Comparison of ENCODE assay signal across 2 cellular contexts in genomic region chr5:133509742-133510079, GRCh38.
TF ChIP-seq lines count a peak whose summit lies in the region.

No MANE protein-coding gene starts in this region.

TF ChIP-seq in SK-N-SH treated with all-trans-retinoic acid at 6 μM for 48 hours, 23 proteins besides CTCF, POLR2A, EP300 and RAD21 (continued from another document):
- TF ChIP-seq ZNF565 (CRISPR knock-in tag; conservative IDR thresholded peaks at IDR 0.05; ENCODE audit: low read depth), result no peak
- no peak for TF ChIP-seq ISL1 (CRISPR knock-in tag; IDR thresholded peaks at IDR 0.05)
- TF ChIP-seq RARB (CRISPR knock-in tag; IDR thresholded peaks at IDR 0.05), result no peak
- TF ChIP-seq, protein P1, sequence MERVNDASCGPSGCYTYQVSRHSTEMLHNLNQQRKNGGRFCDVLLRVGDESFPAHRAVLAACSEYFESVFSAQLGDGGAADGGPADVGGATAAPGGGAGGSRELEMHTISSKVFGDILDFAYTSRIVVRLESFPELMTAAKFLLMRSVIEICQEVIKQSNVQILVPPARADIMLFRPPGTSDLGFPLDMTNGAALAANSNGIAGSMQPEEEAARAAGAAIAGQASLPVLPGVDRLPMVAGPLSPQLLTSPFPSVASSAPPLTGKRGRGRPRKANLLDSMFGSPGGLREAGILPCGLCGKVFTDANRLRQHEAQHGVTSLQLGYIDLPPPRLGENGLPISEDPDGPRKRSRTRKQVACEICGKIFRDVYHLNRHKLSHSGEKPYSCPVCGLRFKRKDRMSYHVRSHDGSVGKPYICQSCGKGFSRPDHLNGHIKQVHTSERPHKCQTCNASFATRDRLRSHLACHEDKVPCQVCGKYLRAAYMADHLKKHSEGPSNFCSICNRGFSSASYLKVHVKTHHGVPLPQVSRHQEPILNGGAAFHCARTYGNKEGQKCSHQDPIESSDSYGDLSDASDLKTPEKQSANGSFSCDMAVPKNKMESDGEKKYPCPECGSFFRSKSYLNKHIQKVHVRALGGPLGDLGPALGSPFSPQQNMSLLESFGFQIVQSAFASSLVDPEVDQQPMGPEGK (CRISPR knock-in tag; IDR thresholded peaks at IDR 0.05; ENCODE audit: borderline replicate concordance), result no peak

TF ChIP-seq in GM12878, 131 proteins besides CTCF, POLR2A, EP300 and RAD21 (continued from another document):
- TF ChIP-seq, protein P2, sequence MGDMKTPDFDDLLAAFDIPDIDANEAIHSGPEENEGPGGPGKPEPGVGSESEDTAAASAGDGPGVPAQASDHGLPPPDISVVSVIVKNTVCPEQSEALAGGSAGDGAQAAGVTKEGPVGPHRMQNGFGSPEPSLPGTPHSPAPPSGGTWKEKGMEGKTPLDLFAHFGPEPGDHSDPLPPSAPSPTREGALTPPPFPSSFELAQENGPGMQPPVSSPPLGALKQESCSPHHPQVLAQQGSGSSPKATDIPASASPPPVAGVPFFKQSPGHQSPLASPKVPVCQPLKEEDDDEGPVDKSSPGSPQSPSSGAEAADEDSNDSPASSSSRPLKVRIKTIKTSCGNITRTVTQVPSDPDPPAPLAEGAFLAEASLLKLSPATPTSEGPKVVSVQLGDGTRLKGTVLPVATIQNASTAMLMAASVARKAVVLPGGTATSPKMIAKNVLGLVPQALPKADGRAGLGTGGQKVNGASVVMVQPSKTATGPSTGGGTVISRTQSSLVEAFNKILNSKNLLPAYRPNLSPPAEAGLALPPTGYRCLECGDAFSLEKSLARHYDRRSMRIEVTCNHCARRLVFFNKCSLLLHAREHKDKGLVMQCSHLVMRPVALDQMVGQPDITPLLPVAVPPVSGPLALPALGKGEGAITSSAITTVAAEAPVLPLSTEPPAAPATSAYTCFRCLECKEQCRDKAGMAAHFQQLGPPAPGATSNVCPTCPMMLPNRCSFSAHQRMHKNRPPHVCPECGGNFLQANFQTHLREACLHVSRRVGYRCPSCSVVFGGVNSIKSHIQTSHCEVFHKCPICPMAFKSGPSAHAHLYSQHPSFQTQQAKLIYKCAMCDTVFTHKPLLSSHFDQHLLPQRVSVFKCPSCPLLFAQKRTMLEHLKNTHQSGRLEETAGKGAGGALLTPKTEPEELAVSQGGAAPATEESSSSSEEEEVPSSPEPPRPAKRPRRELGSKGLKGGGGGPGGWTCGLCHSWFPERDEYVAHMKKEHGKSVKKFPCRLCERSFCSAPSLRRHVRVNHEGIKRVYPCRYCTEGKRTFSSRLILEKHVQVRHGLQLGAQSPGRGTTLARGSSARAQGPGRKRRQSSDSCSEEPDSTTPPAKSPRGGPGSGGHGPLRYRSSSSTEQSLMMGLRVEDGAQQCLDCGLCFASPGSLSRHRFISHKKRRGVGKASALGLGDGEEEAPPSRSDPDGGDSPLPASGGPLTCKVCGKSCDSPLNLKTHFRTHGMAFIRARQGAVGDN (IDR thresholded peaks at IDR 0.05), result no peak
- no peak for TF ChIP-seq E2F4 (IDR thresholded peaks at IDR 0.05; ENCODE audit: low read depth, low read length)
- peak in 1 of 2 experiments; percentile 30; a peak in 1 of 4 replicates for TF ChIP-seq BHLHE40 (IDR thresholded peaks at IDR 0.05; ENCODE audit: borderline replicate concordance in 1 of 2, low read depth in 2 of 2, low read length in 1 of 2)
- TF ChIP-seq ZNF274 (IDR thresholded peaks at IDR 0.05; ENCODE audit: insufficient read depth, insufficient read length), result no peak
- TF ChIP-seq JUND (IDR thresholded peaks at IDR 0.05; ENCODE audit: low read depth, low read length), result no peak
- no peak for TF ChIP-seq E4F1 (IDR thresholded peaks at IDR 0.05; ENCODE audit: borderline replicate concordance, partially characterized antibody)
TF ChIP-seq in GM12878: peak in this region for 1.
